16 cellular contexts compared by ENCODE assay signal in the genomic region with DNA sequence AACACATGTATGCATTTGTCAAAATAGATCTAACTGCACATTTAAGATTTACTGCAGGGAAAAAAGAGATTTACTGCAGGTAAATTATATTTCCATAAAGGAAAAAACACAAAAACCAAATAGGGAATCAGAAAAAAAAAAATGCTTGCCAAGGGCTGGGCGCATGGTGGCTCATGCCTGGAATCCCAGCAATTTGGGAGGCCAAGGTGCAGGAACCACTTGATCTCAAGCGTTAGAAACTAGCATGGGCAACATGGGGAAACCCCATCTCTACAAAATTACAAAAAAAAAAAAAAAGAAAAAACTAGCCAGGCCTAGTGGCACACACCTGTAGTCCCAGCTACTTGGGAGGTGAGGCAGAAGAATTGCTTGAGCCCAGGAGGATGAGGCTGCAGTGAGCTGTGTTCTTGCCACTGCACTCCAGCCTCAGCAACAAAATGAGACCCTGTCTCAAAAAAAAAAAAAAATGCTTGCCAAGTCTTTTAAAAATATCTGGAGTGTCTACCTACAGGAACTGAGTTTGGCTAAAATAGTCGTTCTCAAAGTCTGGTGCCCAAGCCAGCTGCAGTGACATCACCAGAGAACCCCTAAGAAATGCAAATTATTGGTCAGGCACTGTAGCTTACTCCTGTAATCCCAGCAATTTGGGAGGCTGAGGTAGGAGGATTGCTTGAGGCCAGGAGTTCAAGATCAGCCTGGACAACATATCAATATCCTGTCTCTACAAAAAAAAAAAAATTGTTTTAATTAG.
"Had no signal": no experiment of that assay in that cellular context is flagged by ENCODE, and none has a peak within 500 bp of the region (broad histone marks: within the 10 kb centered on the region; RNA-seq: fewer than 3 reads in every experiment).

No MANE protein-coding gene starts in this region.

- H3K4me3 ChIP-seq: gastroesophageal sphincter, heart right ventricle, pancreas, psoas muscle, right atrium auricular region had no signal

- DNase-seq: activated CD4-positive, alpha-beta memory T cell treated with anti-CD3 and anti-CD28 coated beads for 36 hours; activated CD4-positive, alpha-beta T cell treated with anti-CD3 and anti-CD28 coated beads for 48 hours; activated naive CD4-positive, alpha-beta T cell treated with Interleukin-2 at 50 U/mL for 16 hours; activated naive CD8-positive, alpha-beta T cell treated with anti-CD3 and anti-CD28 coated beads for 36 hours; cortex of kidney; heart right ventricle; pancreas; psoas muscle; stimulated activated CD4-positive, alpha-beta T cell treated with anti-CD3 and anti-CD28 coated beads, Interleukin-4, amount 100 ng/mL, for 24 hours; stimulated activated naive CD4-positive, alpha-beta T cell treated with Interleukin-2 at 50 U/mL for 16 hours; T-helper 2 cell had no signal

- H3K27ac ChIP-seq: epithelial cell of prostate, gastroesophageal sphincter, heart right ventricle, pancreas, psoas muscle, right atrium auricular region had no signal

- H3K27me3 ChIP-seq: gastroesophageal sphincter, heart right ventricle, neutrophil, pancreas, right atrium auricular region had no signal

- H3K9me3 ChIP-seq: gastroesophageal sphincter, heart right ventricle, neutrophil, pancreas, psoas muscle, right atrium auricular region had no signal

- ATAC-seq: gastroesophageal sphincter; heart right ventricle; natural killer cell treated with Interleukin-12 subunit alpha and Interleukin-12 subunit beta and Interleukin-15 and Interleukin-18, amount 100 ng/mL, for 72 hours; psoas muscle had no signal

- H3K4me1 ChIP-seq: gastroesophageal sphincter, pancreas, psoas muscle, right atrium auricular region had no signal
